In genomic region chr1:111455642-111456031, GRCh38 we compare ENCODE assay signal across 1 cellular context.
TF ChIP-seq lines count a peak whose summit lies in the region.

No MANE protein-coding gene starts in this region.

TF ChIP-seq in HepG2, 621 proteins besides CTCF, POLR2A, EP300 and RAD21:
- TF ChIP-seq DPF2 (CRISPR knock-in tag; IDR thresholded peaks at IDR 0.05; ENCODE audit: borderline replicate concordance, low read depth), result no peak
